7 cellular contexts compared by ENCODE assay signal in the genomic region with DNA sequence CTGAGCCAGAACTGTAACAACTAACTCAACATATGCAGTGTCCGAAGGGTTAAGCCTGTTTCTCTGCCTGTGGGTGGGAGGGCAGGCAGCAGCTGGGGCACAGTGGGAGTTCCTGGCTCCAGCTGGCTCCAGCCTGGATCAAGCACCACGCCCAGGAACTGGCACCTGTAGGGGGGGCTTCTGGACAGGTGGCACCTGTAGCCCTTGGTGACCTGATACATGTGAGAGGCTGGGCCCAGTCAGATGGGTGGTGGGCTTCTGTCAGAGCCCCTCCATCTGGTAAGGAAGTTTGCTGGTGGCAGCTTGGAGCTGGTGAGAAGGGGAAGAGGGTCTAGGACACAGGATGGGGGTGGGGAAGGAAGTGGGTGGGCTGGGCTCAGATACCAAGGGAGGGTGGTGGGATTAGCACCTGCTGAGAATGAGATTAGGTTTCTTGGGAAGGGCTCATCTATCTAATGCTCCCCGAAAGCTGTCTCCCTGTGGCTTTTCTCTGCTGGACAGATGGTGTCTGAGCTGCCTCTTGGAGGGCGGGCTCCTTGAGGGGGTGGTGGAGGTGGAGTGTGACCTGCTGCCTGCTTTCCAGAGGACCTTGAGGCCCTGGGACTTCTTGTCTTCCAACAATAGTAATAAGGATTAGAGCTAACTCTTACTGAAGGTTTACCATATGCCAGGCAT. TPM values are rescaled to one million over a fixed set of nuclear protein-coding genes. Genes with fewer than 3 reads are reported as not detected.
DNase-seq lines count a peak whose midpoint lies in the region; ATAC-seq and TF ChIP-seq lines count a peak whose summit lies in the region.

No MANE protein-coding gene starts in this region.

- peak overlapping the region; percentile 25 for H3K27ac Mint-ChIP-seq in progenitor cell of endocrine pancreas

- no peak overlapping the region for H3K4me3 ChIP-seq in H7 (ENCODE audit: insufficient read depth, low read depth, low read length)
- H3K4me3 ChIP-seq in body of pancreas: no peak overlapping the region

- no peaks in the 10 kb centered on the region for H3K9me3 Mint-ChIP-seq in progenitor cell of endocrine pancreas (ENCODE audit: low read depth)

- H3K27me3 Mint-ChIP-seq in progenitor cell of endocrine pancreas: no peaks in the 10 kb centered on the region

- TF ChIP-seq POLR2A in body of pancreas (IDR thresholded peaks at IDR 0.05): no peak

- H3K27me3 ChIP-seq in H7 (ENCODE audit: control insufficient read depth, insufficient read depth, low read length) (no peaks in the 10 kb centered on the region), body of pancreas (no peaks in the 10 kb centered on the region)

- intact Hi-C loops in body of pancreas (cut with DNase I): no loop called here

- H3K27ac ChIP-seq in body of pancreas: peak overlapping the region in 3 of 4 donors; percentile 38 to 94 (median 82)

- H3K4me1 Mint-ChIP-seq in progenitor cell of endocrine pancreas (ENCODE audit: low read depth): peaks cover 44% of the 10 kb centered on the region

- ATAC-seq in body of pancreas (no peak), GM21423 (IDR thresholded peaks at IDR 0.05; ENCODE audit: unreplicated experiment) (no peak), HG03521 (IDR thresholded peaks at IDR 0.05; ENCODE audit: unreplicated experiment) (no peak), esophagus mucosa (no peak)

- WGBS in body of pancreas, 2 donors: 82 to 85% methylated on average over 3 to 4 of the region's 4 CpGs

- peak; percentile 65 for DNase-seq in H7
- DNase-seq in NCI-H1694 treated with DMSO at 0.1 percent for 48 hours (lab: John Stamatoyannopoulos, UW): peak; percentile 48
- DNase-seq in body of pancreas: no peak
- no peak for DNase-seq in progenitor cell of endocrine pancreas (ENCODE audit: low spot score, unreplicated experiment)

- H3K36me3 ChIP-seq in H7 (replicated peaks; ENCODE audit: control insufficient read depth, insufficient read depth, low read length): no peaks in the 10 kb centered on the region
- no peaks in the 10 kb centered on the region for H3K36me3 ChIP-seq in body of pancreas (replicated peaks in 1 of 2; ENCODE audit: insufficient read depth in 1 of 2, low read depth in 2 of 2)

- H3K4me1 ChIP-seq in body of pancreas: peaks cover 66% of the 10 kb centered on the region

- H3K4me3 Mint-ChIP-seq in progenitor cell of endocrine pancreas (ENCODE audit: low read depth): no peak overlapping the region

- H3K9me3 ChIP-seq in body of pancreas: no peaks in the 10 kb centered on the region

- H3K36me3 Mint-ChIP-seq in progenitor cell of endocrine pancreas (ENCODE audit: insufficient read depth): peaks cover 25% of the 10 kb centered on the region

- TF ChIP-seq CTCF in body of pancreas (IDR thresholded peaks at IDR 0.05): no peak
- TF ChIP-seq CTCF in progenitor cell of endocrine pancreas (IDR thresholded peaks at IDR 0.05; ENCODE audit: unreplicated experiment): no peak

RNA-seq across cellular contexts. Expression of gene BCL2L1, which starts 28.5 kb away (rescaled TPM):
- total RNA-seq in H7 (2014; rRNA removed; shearing (Covaris generic)): 38.5 and 53.6 TPM in 2 replicates
- 100 to 1,000 TPM in 1 of 2 donors, 10 to 100 TPM in 1; 96.2 to 103 TPM for total RNA-seq in body of pancreas
- total RNA-seq in progenitor cell of endocrine pancreas: 130 and 136 TPM in 2 replicates
- total RNA-seq in esophagus mucosa: 76.6 TPM

RNA-seq across cellular contexts. Expression of gene TPX2, which starts 45.0 kb away (rescaled TPM):
- total RNA-seq in H7 (2014; rRNA removed; shearing (Covaris generic)): 119 and 157 TPM in 2 replicates
- total RNA-seq in body of pancreas (not detected), progenitor cell of endocrine pancreas (71.9 and 77.0 TPM in 2 replicates), esophagus mucosa (32.6 TPM)

RNA-seq across cellular contexts. Expression of gene COX4I2, which starts 56.4 kb away (rescaled TPM):
- 0.21 TPM in 1 of 2 replicates, not detected in the other for total RNA-seq in H7 (2014; rRNA removed; shearing (Covaris generic))
- total RNA-seq in body of pancreas (not detected), progenitor cell of endocrine pancreas (not detected in 2 replicates), esophagus mucosa (0.96 TPM)

Comparison
In these comparisons a context has a peak if more than half of its experiments do, and no peak if none do; other contexts are left out.
1. DNase-seq: peak in H7 (single experiment) and NCI-H1694 treated with DMSO at 0.1 percent for 48 hours (single experiment); none in body of pancreas (0 of 4) and progenitor cell of endocrine pancreas (single experiment).
2. RNA of gene TPX2, which starts 45.0 kb away (total RNA-seq): 119 to 157 TPM in H7, 71.9 to 77.0 TPM in progenitor cell of endocrine pancreas and 32.6 TPM in esophagus mucosa (single experiment); not detected in body of pancreas; every median in the first group is over 10 times any median in the second.